In genomic region chr14:94044476-94045091, GRCh38 we compare ENCODE assay signal across 15 cellular contexts.
A peak's percentile ranks its signal among the peaks of the same experiment; 100 is the strongest.
DNase-seq lines count a peak whose midpoint lies in the region; ATAC-seq and TF ChIP-seq lines count a peak whose summit lies in the region.
"Had no signal": no experiment of that assay in that cellular context is flagged by ENCODE, and none has a peak within 500 bp of the region (broad histone marks: within the 10 kb centered on the region; RNA-seq: fewer than 3 reads in every experiment).

No MANE protein-coding gene starts in this region.

- peak; percentile 61 for DNase-seq in activated effector memory CD4-positive, alpha-beta T cell treated with anti-CD3 and anti-CD28 coated beads, Interleukin-2, amount 50 U/mL, for 16 hours
- DNase-seq in activated effector memory CD4-positive, alpha-beta T cell treated with Interleukin-2 at 50 U/mL for 16 hours: no peak
- DNase-seq in RWPE2 (ENCODE audit: low spot score) (peak; percentile 60), islet precursor cell (peak; percentile 49), midbrain (lab: John Stamatoyannopoulos, UW) (no peak), hypothalamus (lab: John Stamatoyannopoulos, UW) (no peak)
- DNase-seq in stimulated activated effector memory CD8-positive, alpha-beta T cell treated with anti-CD3 and anti-CD28 coated beads, Interleukin-12 subunit alpha, Interleukin-12 subunit beta, amount 100 ng/mL, for 72 hours (ENCODE audit: low spot score in 2 of 2): no peak
- no peak for DNase-seq in stimulated activated CD4-positive, alpha-beta T cell treated with anti-CD3 and anti-CD28 coated beads, Interleukin-12 subunit alpha, Interleukin-12 subunit beta, amount 100 ng/mL, for 4 hours
- DNase-seq: NCI-H1417 treated with DMSO at 0.1 percent for 48 hours, NCI-H187 treated with DMSO at 0.1 percent for 48 hours, NCI-H226, NCI-H524, SIG-M5 had no signal

- H3K9me3 ChIP-seq in RWPE2 (ENCODE audit: severe bottlenecking): no peaks in the 10 kb centered on the region
- H3K9me3 ChIP-seq: BLaER1 treated with 17β-estradiol and CSF1 and Interleukin-3, amounts not matched to agents 10 nM and 100 nM had no signal

- no peak overlapping the region for H3K27ac ChIP-seq in RWPE2 (ENCODE audit: poor library complexity, severe bottlenecking)
- H3K27ac ChIP-seq: BLaER1 treated with 17β-estradiol and CSF1 and Interleukin-3, amounts not matched to agents 10 nM and 100 nM; KMS-11 had no signal

- H3K27me3 ChIP-seq in RWPE2 (ENCODE audit: insufficient read depth, poor library complexity, severe bottlenecking): no peaks in the 10 kb centered on the region
- H3K27me3 ChIP-seq: BLaER1 treated with 17β-estradiol and CSF1 and Interleukin-3, amounts not matched to agents 10 nM and 100 nM had no signal

- no peak overlapping the region for H3K4me3 ChIP-seq in RWPE2 (ENCODE audit: severe bottlenecking)
- H3K4me3 ChIP-seq: BLaER1 treated with 17β-estradiol and CSF1 and Interleukin-3, amounts not matched to agents 10 nM and 100 nM had no signal

- no peaks in the 10 kb centered on the region for H3K9me3 Mint-ChIP-seq in stimulated activated effector memory CD8-positive, alpha-beta T cell treated with anti-CD3 and anti-CD28 coated beads, Interleukin-12 subunit alpha, Interleukin-12 subunit beta, amount 100 ng/mL, for 72 hours

- ATAC-seq in RWPE2 (ENCODE audit: low read depth): no peak
- no peak for ATAC-seq in stimulated activated effector memory CD8-positive, alpha-beta T cell treated with anti-CD3 and anti-CD28 coated beads, Interleukin-12 subunit alpha, Interleukin-12 subunit beta, amount 100 ng/mL, for 72 hours

- TF ChIP-seq CTCF in RWPE2 (IDR thresholded peaks at IDR 0.05; ENCODE audit: poor library complexity, severe bottlenecking): no peak

- peaks cover 33% of the 10 kb centered on the region for H3K36me3 ChIP-seq in RWPE2 (ENCODE audit: low read depth)

- peaks cover 66% of the 10 kb centered on the region for H3K36me3 Mint-ChIP-seq in stimulated activated effector memory CD8-positive, alpha-beta T cell treated with anti-CD3 and anti-CD28 coated beads, Interleukin-12 subunit alpha, Interleukin-12 subunit beta, amount 100 ng/mL, for 72 hours

- H3K27ac Mint-ChIP-seq in stimulated activated effector memory CD8-positive, alpha-beta T cell treated with anti-CD3 and anti-CD28 coated beads, Interleukin-12 subunit alpha, Interleukin-12 subunit beta, amount 100 ng/mL, for 72 hours: peak overlapping the region; percentile 74

- H3K4me3 Mint-ChIP-seq in stimulated activated effector memory CD8-positive, alpha-beta T cell treated with anti-CD3 and anti-CD28 coated beads, Interleukin-12 subunit alpha, Interleukin-12 subunit beta, amount 100 ng/mL, for 72 hours: no peak overlapping the region

- no peaks in the 10 kb centered on the region for H3K4me1 Mint-ChIP-seq in stimulated activated effector memory CD8-positive, alpha-beta T cell treated with anti-CD3 and anti-CD28 coated beads, Interleukin-12 subunit alpha, Interleukin-12 subunit beta, amount 100 ng/mL, for 72 hours

- no peaks in the 10 kb centered on the region for H3K4me1 ChIP-seq in RWPE2 (ENCODE audit: insufficient read depth, poor library complexity, severe bottlenecking)
- H3K4me1 ChIP-seq: BLaER1 treated with 17β-estradiol and CSF1 and Interleukin-3, amounts not matched to agents 10 nM and 100 nM had no signal

Comparison
In these comparisons a context has a peak if more than half of its experiments do, and no peak if none do; other contexts are left out.
1. DNase-seq: peak in activated effector memory CD4-positive, alpha-beta T cell treated with anti-CD3 and anti-CD28 coated beads, Interleukin-2, amount 50 U/mL, for 16 hours (single experiment), RWPE2 (single experiment) and islet precursor cell (single experiment); none in activated effector memory CD4-positive, alpha-beta T cell treated with Interleukin-2 at 50 U/mL for 16 hours (single experiment), stimulated activated effector memory CD8-positive, alpha-beta T cell treated with anti-CD3 and anti-CD28 coated beads, Interleukin-12 subunit alpha, Interleukin-12 subunit beta, amount 100 ng/mL, for 72 hours (0 of 2), midbrain (single experiment), stimulated activated CD4-positive, alpha-beta T cell treated with anti-CD3 and anti-CD28 coated beads, Interleukin-12 subunit alpha, Interleukin-12 subunit beta, amount 100 ng/mL, for 4 hours (single experiment) and hypothalamus (0 of 51).